Comparison of ENCODE assay signal across 8 cellular contexts in genomic region chr19:9934132-9934950, GRCh38. TPM values are rescaled to one million over a fixed set of nuclear protein-coding genes. Genes with fewer than 3 reads are reported as not detected.
DNase-seq lines count a peak whose midpoint lies in the region; ATAC-seq and TF ChIP-seq lines count a peak whose summit lies in the region.

No MANE protein-coding gene starts in this region.

- ATAC-seq in HG03354 (IDR thresholded peaks at IDR 0.05; ENCODE audit: poor library complexity, severe bottlenecking, unreplicated experiment) = peak; percentile 58
- no peak for ATAC-seq in HG03520 (IDR thresholded peaks at IDR 0.05; ENCODE audit: unreplicated experiment)

- H3K79me2 ChIP-seq in SK-N-SH (ENCODE audit: insufficient read depth) = no peaks in the 10 kb centered on the region

- H4K20me1 ChIP-seq in SK-N-SH (ENCODE audit: insufficient read depth) = no peaks in the 10 kb centered on the region

- H3K27ac ChIP-seq in SK-N-SH (ENCODE audit: low read depth in 2 of 2, low read length in 1 of 2) (no peak overlapping the region), ovary (peak overlapping the region in 1 of 2 donors; percentile 23), tibial nerve (peak overlapping the region in 1 of 4 donors; percentile 17)

- H3K4me3 ChIP-seq in SK-N-SH (ENCODE audit: low read depth in 2 of 2, low read length in 1 of 2) (peak overlapping the region in 1 of 2 experiments; percentile 30; a peak in 2 of 4 replicates), ovary (no peak overlapping the region), tibial nerve (no peak overlapping the region)

- H3K27me3 ChIP-seq in SK-N-SH (ENCODE audit: insufficient read depth) = peaks cover 23% of the 10 kb centered on the region; the same call in 1 of the 2 replicates
- no peaks in the 10 kb centered on the region for H3K27me3 ChIP-seq in ovary
- peaks cover 0 to 42% of the 10 kb centered on the region in 2 donors for H3K27me3 ChIP-seq in tibial nerve

- H3K4me1 ChIP-seq in SK-N-SH (ENCODE audit: control insufficient read depth in 1 of 2, insufficient read depth in 2 of 2, low read depth in 1 of 2, low read length in 1 of 2) (peaks cover 5 to 17% of the 10 kb centered on the region in 2 experiments; a peak in 3 of 4 replicates), ovary (ENCODE audit: insufficient read depth) (peaks cover 2% of the 10 kb centered on the region), tibial nerve (peaks cover 0 to 44% (median 18%) of the 10 kb centered on the region in 4 donors)

- no peaks in the 10 kb centered on the region for H3K9me2 ChIP-seq in SK-N-SH

- DNase-seq in COR-L47 (lab: John Stamatoyannopoulos, UW) (peak; percentile 22), SK-N-SH (peak; percentile 92), globus pallidus (ENCODE audit: low spot score) (peak; percentile 64), ovary (peak; percentile 81 to 90 (median 83)), tibial nerve (ENCODE audit: low spot score in 2 of 2) (peak; percentile 49 to 80)
- peak; percentile 64 to 80 (median 74) for DNase-seq in activated naive CD4-positive, alpha-beta T cell (lab: John Stamatoyannopoulos, UW)

- H3K9me3 ChIP-seq in SK-N-SH (no peaks in the 10 kb centered on the region), ovary (no peaks in the 10 kb centered on the region), tibial nerve (no peaks in the 10 kb centered on the region)

- CTCF ChIA-PET in SK-N-SH (lab: Yijun Ruan, JAX) = interaction anchor here (0.7 to 7.7 kb wide), 3 partner anchors 66 to 457 kb away, joined by 4 to 142 read pairs (median 5); no protein-coding TSS in a partner anchor

- no peak overlapping the region for H3K4me2 ChIP-seq in SK-N-SH

- H3F3A ChIP-seq in SK-N-SH (replicated peaks; ENCODE audit: insufficient read depth) = no peaks in the 10 kb centered on the region

- no peak overlapping the region for H2AFZ ChIP-seq in SK-N-SH (ENCODE audit: low read depth)

- intact Hi-C loops in ovary (cut with DNase I) = loop anchor here (5.0 to 10.0 kb wide), 6 partner anchors 70 to 460 kb away; partner anchors contain the start of gene MRPL4 (in 2 of the 4)

- TF ChIP-seq EP300 in SK-N-SH (IDR thresholded peaks at IDR 0.05; ENCODE audit: borderline replicate concordance in 1 of 2, low read depth in 1 of 2, low read length in 1 of 2) (no peak), ovary (IDR thresholded peaks at IDR 0.05) (no peak), tibial nerve (IDR thresholded peaks at IDR 0.05) (peak in 1 of 2 donors; percentile 40)

- H3K36me3 ChIP-seq in SK-N-SH (replicated peaks in 1 of 2; ENCODE audit: control insufficient read depth in 1 of 2, insufficient read depth in 2 of 2, low read length in 1 of 2) (no peaks in the 10 kb centered on the region), ovary (no peaks in the 10 kb centered on the region), tibial nerve (no peaks in the 10 kb centered on the region)

- WGBS in SK-N-SH (ENCODE audit: low lambda C conversion rate) = 20% methylated on average over 19 of the region's 23 CpGs
- WGBS in ovary, 3 donors = 7 to 10% (median 9%) methylated on average over 23 of the region's 23 CpGs
- WGBS in tibial nerve, 2 donors = 8 to 11% methylated on average over 23 of the region's 23 CpGs

- no peak overlapping the region for H3K9ac ChIP-seq in SK-N-SH

- POLR2A ChIA-PET in SK-N-SH (lab: Yijun Ruan, JAX) = no interaction called here

- no peak for TF ChIP-seq POLR2A in ovary (IDR thresholded peaks at IDR 0.05)
- TF ChIP-seq POLR2A in tibial nerve (IDR thresholded peaks at IDR 0.05) = no peak

- TF ChIP-seq CTCF in SK-N-SH (IDR thresholded peaks at IDR 0.05) (peak; percentile 95), ovary (IDR thresholded peaks at IDR 0.05) (peak; percentile 81 to 94 (median 82)), tibial nerve (IDR thresholded peaks at IDR 0.05) (peak; percentile 88 to 96 (median 90))

- TF ChIP-seq RAD21 in SK-N-SH (IDR thresholded peaks at IDR 0.05; ENCODE audit: low read length) = peak; percentile 86

TF ChIP-seq in SK-N-SH, 30 proteins besides CTCF, POLR2A, EP300 and RAD21:
- TF ChIP-seq MXI1 (IDR thresholded peaks at IDR 0.05; ENCODE audit: low read depth, low read length) (no peak), CHD2 (IDR thresholded peaks at IDR 0.05; ENCODE audit: low read length, partially characterized antibody) (no peak), RXRA (IDR thresholded peaks at IDR 0.05; ENCODE audit: borderline replicate concordance, low read depth) (no peak), RFX5 (IDR thresholded peaks at IDR 0.05; ENCODE audit: low read length) (no peak), SIN3A (IDR thresholded peaks at IDR 0.05; ENCODE audit: borderline replicate concordance, low read depth, low read length) (0 out of 2 replicates have a peak, but pooled peaks have one; percentile 44), IRF3 (IDR thresholded peaks at IDR 0.05; ENCODE audit: low read depth, low read length) (no peak), GABPA (IDR thresholded peaks at IDR 0.05; ENCODE audit: low read depth) (no peak), NRF1 (IDR thresholded peaks at IDR 0.05; ENCODE audit: low read depth, low read length) (no peak), ELF1 (IDR thresholded peaks at IDR 0.05) (no peak), FOSL2 (IDR thresholded peaks at IDR 0.05; ENCODE audit: borderline replicate concordance, low read depth) (no peak), NFIC (IDR thresholded peaks at IDR 0.05; ENCODE audit: borderline replicate concordance) (peak; percentile 10; the same call in 1 of the 2 replicates), FOXM1 (IDR thresholded peaks at IDR 0.05; ENCODE audit: low read depth) (no peak), SMC3 (IDR thresholded peaks at IDR 0.05; ENCODE audit: low read depth, low read length) (peak; percentile 84), TCF12 (IDR thresholded peaks at IDR 0.05) (no peak), PBX3 (IDR thresholded peaks at IDR 0.05) (no peak)

RNA-seq across cellular contexts. Expression of gene OLFM2, which starts 2.0 kb away (rescaled TPM):
- polyA plus RNA-seq in SK-N-SH (2012; rRNA removed) (8.2 and 10.7 TPM in 2 replicates), ovary (1 to 10 TPM; 4.0 to 7.1 TPM)
- 4.2 and 7.2 TPM in 2 replicates for polyA plus RNA-seq in SK-N-SH (2012; cell fraction: cytosol; rRNA removed)
- 3.0 and 4.0 TPM in 2 replicates for polyA plus RNA-seq in SK-N-SH (2012; cell fraction: nucleus; rRNA removed)
- total RNA-seq in ovary (10 to 100 TPM in 5 of 7 donors, 1 to 10 TPM in 2; 3.9 to 19.3 (median 13.2) TPM), tibial nerve (10 to 100 TPM in 1 of 4 donors, 1 to 10 TPM in 3; 4.8 to 12.6 (median 8.8) TPM)

Comparison
In these comparisons a context has a peak if more than half of its experiments do, and no peak if none do; other contexts are left out.
1. DNase-seq: peak in every context shown above with its lines; median percentile 92 in SK-N-SH; 83 in ovary; 74 in activated naive CD4-positive, alpha-beta T cell; 64 in tibial nerve; 64 in globus pallidus; 22 in COR-L47.